Comparison of ENCODE assay signal across 8 cellular contexts in the genomic region with DNA sequence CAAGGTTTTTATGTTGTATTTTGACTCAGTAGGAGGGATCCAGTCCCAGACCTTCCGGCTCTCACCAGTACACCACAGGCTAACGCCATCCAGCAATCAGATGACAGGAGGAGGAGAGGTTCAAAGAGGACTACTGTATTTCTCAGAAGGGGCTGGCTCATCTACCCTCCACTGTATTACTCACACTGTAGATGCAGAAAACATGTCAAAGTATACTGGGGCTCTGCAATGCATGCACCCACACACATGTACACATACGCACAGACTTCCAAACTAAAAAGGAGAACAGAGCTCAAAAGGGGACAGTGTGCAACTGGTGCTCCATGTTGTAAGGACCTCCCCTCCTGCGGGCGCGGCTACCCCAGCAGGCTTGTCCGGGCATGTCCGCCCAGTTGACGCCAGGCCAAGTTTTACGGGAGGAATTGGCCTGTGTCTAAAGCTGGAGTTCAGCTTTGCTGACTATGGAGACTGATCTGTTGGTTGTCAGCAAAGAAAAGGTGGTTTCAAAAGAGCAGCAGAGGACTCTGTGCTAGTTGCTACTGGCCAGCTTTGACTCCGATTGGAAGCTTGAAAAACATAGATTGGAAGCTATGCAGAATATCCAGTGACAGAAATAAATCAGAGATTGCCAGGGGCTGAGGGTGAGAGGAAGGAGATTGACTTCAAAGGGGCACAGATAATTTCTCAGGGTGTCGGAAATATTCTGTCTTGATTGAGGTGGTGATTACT.
A peak's percentile ranks its signal among the peaks of the same experiment; 100 is the strongest.
DNase-seq lines count a peak whose midpoint lies in the region; ATAC-seq and TF ChIP-seq lines count a peak whose summit lies in the region.

No MANE protein-coding gene starts in this region.

- no peak for TF ChIP-seq POLR2A in heart left ventricle (IDR thresholded peaks at IDR 0.05)

- ATAC-seq in activated naive CD4-positive, alpha-beta T cell treated with anti-CD3 and anti-CD28 coated beads, Interleukin-2, amount 50 U/mL, for 72 hours: peak; percentile 97 to 98
- ATAC-seq in heart left ventricle: peak; percentile 86 to 96 (median 94)
- no peak for ATAC-seq in GM21786 (IDR thresholded peaks at IDR 0.05; ENCODE audit: unreplicated experiment)

- H3K27me3 Mint-ChIP-seq in progenitor cell of endocrine pancreas: no peaks in the 10 kb centered on the region

- no peaks in the 10 kb centered on the region for H3K36me3 Mint-ChIP-seq in activated naive CD4-positive, alpha-beta T cell treated with anti-CD3 and anti-CD28 coated beads, Interleukin-2, amount 50 U/mL, for 72 hours
- H3K36me3 Mint-ChIP-seq in progenitor cell of endocrine pancreas (ENCODE audit: insufficient read depth): peaks cover 3% of the 10 kb centered on the region

- no peak for TF ChIP-seq CTCF in heart left ventricle (IDR thresholded peaks at IDR 0.05)
- TF ChIP-seq CTCF in progenitor cell of endocrine pancreas (IDR thresholded peaks at IDR 0.05; ENCODE audit: unreplicated experiment): no peak

- intact Hi-C loops in heart left ventricle (cut with DNase I): loop anchor here in 7 of 10 donors (2.0 to 10.0 kb wide), 16 partner anchors 105 to 555 kb away; a partner anchor contains a TSS

- H3K27ac ChIP-seq in heart left ventricle: peak overlapping the region; percentile 50 to 85 (median 76)

- no peaks in the 10 kb centered on the region for H3K27me3 ChIP-seq in heart left ventricle

- H3K27ac Mint-ChIP-seq in activated naive CD4-positive, alpha-beta T cell treated with anti-CD3 and anti-CD28 coated beads, Interleukin-2, amount 50 U/mL, for 72 hours: peak overlapping the region in 1 of 2 donors; percentile 58
- H3K27ac Mint-ChIP-seq in progenitor cell of endocrine pancreas: peak overlapping the region; percentile 76

- peaks cover 5 to 51% (median 28%) of the 10 kb centered on the region in 12 donors for H3K4me1 ChIP-seq in heart left ventricle

- no peaks in the 10 kb centered on the region for H3K9me3 Mint-ChIP-seq in activated naive CD4-positive, alpha-beta T cell treated with anti-CD3 and anti-CD28 coated beads, Interleukin-2, amount 50 U/mL, for 72 hours
- H3K9me3 Mint-ChIP-seq in progenitor cell of endocrine pancreas (ENCODE audit: low read depth): peaks cover 8% of the 10 kb centered on the region

- peak overlapping the region in 10 of 12 donors; percentile 6 to 41 (median 26) for H3K4me3 ChIP-seq in heart left ventricle

- no peak overlapping the region for H3K4me3 Mint-ChIP-seq in progenitor cell of endocrine pancreas (ENCODE audit: low read depth)

- H3K36me3 ChIP-seq in heart left ventricle: no peaks in the 10 kb centered on the region

- H3K9me3 ChIP-seq in heart left ventricle: peaks cover 0 to 16% (median 1%) of the 10 kb centered on the region in 12 donors

- DNase-seq in DMS53 (lab: John Stamatoyannopoulos, UW) (peak; percentile 14), DMS53 treated with DMSO at 0.1 percent for 48 hours (lab: John Stamatoyannopoulos, UW; ENCODE audit: unreplicated experiment) (no peak), NCI-H2171 treated with DMSO at 0.1 percent for 48 hours (lab: John Stamatoyannopoulos, UW) (peak; percentile 56), heart left ventricle (peak; percentile 87 to 95 (median 91)), progenitor cell of endocrine pancreas (ENCODE audit: low spot score, unreplicated experiment) (no peak), NCI-H774 (lab: John Stamatoyannopoulos, UW) (no peak)
- DNase-seq in activated naive CD4-positive, alpha-beta T cell treated with anti-CD3 and anti-CD28 coated beads, Interleukin-2, amount 50 U/mL, for 72 hours (ENCODE audit: low spot score in 2 of 2): no peak

- H3K4me1 Mint-ChIP-seq in progenitor cell of endocrine pancreas (ENCODE audit: low read depth): peaks cover 5% of the 10 kb centered on the region

- 9 to 15% (median 11%) methylated on average over 12 of the region's 12 CpGs for WGBS in heart left ventricle, 4 donors

Comparison
In these comparisons a context has a peak if more than half of its experiments do, and no peak if none do; other contexts are left out.
1. DNase-seq: peak in DMS53 (single experiment), NCI-H2171 treated with DMSO at 0.1 percent for 48 hours (single experiment) and heart left ventricle (5 of 5); none in DMS53 treated with DMSO at 0.1 percent for 48 hours (single experiment), activated naive CD4-positive, alpha-beta T cell treated with anti-CD3 and anti-CD28 coated beads, Interleukin-2, amount 50 U/mL, for 72 hours (0 of 2), progenitor cell of endocrine pancreas (single experiment) and NCI-H774 (single experiment).